Comparison of ENCODE assay signal across 29 cellular contexts in the genomic region with DNA sequence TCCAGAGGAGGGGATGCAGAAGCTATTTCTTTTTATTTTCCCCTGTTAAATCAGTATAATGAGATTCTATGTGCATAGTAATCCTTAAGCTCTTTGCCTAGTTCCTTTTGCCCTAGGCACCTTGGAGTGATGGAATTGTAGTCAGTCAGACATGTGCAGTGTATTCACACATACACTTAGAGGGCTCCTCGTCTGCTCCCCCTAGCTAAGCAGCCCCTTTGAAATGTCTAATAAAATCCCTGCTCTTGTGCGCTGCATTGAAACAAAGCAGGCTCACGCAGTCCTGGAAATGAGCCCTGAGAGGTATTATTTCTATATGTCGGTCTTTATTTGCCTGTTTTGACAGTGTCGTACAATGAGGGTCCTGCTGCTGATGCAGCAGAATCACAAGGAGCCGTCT.
"Had no signal": no experiment of that assay in that cellular context is flagged by ENCODE, and none has a peak within 500 bp of the region (broad histone marks: within the 10 kb centered on the region; RNA-seq: fewer than 3 reads in every experiment).

No MANE protein-coding gene starts in this region.

- H3K36me3 ChIP-seq: esophagus muscularis mucosa, gastrocnemius medialis, heart left ventricle, WERI-Rb-1 had no signal

- H3K27ac Mint-ChIP-seq: activated B cell treated with CpG ODN at 0.5 μM for 24 hours; activated naive CD8-positive, alpha-beta T cell; activated T-helper 17 cell treated with anti-CD3 and anti-CD28 coated beads, Interleukin-2, amount 50 U/mL, for 72 hours; effector memory CD8-positive, alpha-beta T cell; T-helper 17 cell; T-helper 2 cell treated with Interferon-gamma antibody and Interleukin-4, amounts not matched to agents 5 μg/mL and 100 μg/mL, for 36 hours had no signal

- DNase-seq: activated B cell treated with CpG ODN at 0.5 μM for 24 hours; activated CD4-positive, alpha-beta T cell treated with anti-CD3 and anti-CD28 coated beads for 48 hours; activated CD4-positive, alpha-beta T cell treated with anti-CD3 and anti-CD28 coated beads, Interleukin-2, amount 50 U/mL, for 1 hour; activated CD4-positive, alpha-beta T cell treated with anti-CD3 and anti-CD28 coated beads, Interleukin-2, amount 50 U/mL, for 48 hours; activated effector memory CD4-positive, alpha-beta T cell treated with Interleukin-2 at 50 U/mL for 16 hours; activated gamma-delta T cell treated with Interleukin-2 at 50 U/mL for 16 hours; activated naive CD4-positive, alpha-beta T cell treated with anti-CD3 and anti-CD28 coated beads, Interleukin-2, amount 50 U/mL, for 16 hours; activated naive CD4-positive, alpha-beta T cell treated with Interleukin-2 at 50 U/mL for 16 hours; activated T-cell treated with anti-CD3 and anti-CD28 coated beads, Interleukin-2, amount 50 U/mL, for 4 hours; amniotic stem cell; anterior cingulate cortex; caudate nucleus; cortex of kidney; dermis blood vessel endothelial cell; effector CD4-positive, alpha-beta T cell; effector memory CD8-positive, alpha-beta T cell; erythroblast; foreskin keratinocyte; gastrocnemius medialis; glutamatergic neuron; heart left ventricle; T-helper 17 cell; T1000; WERI-Rb-1 had no signal

- H3K4me1 ChIP-seq: foreskin keratinocyte, gastrocnemius medialis, heart left ventricle had no signal

- H3K4me3 Mint-ChIP-seq: activated B cell treated with CpG ODN at 0.5 μM for 24 hours; activated naive CD8-positive, alpha-beta T cell; activated T-cell treated with anti-CD3 and anti-CD28 coated beads, Interleukin-2, amount 50 U/mL, for 4 hours; activated T-helper 17 cell treated with anti-CD3 and anti-CD28 coated beads, Interleukin-2, amount 50 U/mL, for 72 hours; effector memory CD8-positive, alpha-beta T cell; T-helper 17 cell; T-helper 2 cell treated with Interferon-gamma antibody and Interleukin-4, amounts not matched to agents 5 μg/mL and 100 μg/mL, for 36 hours had no signal

- H3K4me3 ChIP-seq: esophagus muscularis mucosa, gastrocnemius medialis, heart left ventricle had no signal

- H3K27ac ChIP-seq: esophagus muscularis mucosa, foreskin keratinocyte, gastrocnemius medialis, heart left ventricle, WERI-Rb-1 had no signal

- ATAC-seq: activated CD4-positive, CD25-positive, alpha-beta regulatory T cell treated with anti-CD3 and anti-CD28 coated beads, Interleukin-2, amount 50 U/mL, for 24 hours; activated T-cell treated with anti-CD3 and anti-CD28 coated beads, Interleukin-2, amount 50 U/mL, for 4 hours; activated T-helper 17 cell treated with anti-CD3 and anti-CD28 coated beads, Interleukin-2, amount 50 U/mL, for 72 hours; effector memory CD8-positive, alpha-beta T cell; gastrocnemius medialis; heart left ventricle; T-helper 17 cell had no signal

- H3K9me3 ChIP-seq: esophagus muscularis mucosa, gastrocnemius medialis, heart left ventricle had no signal

- H3K36me3 Mint-ChIP-seq: activated naive CD8-positive, alpha-beta T cell had no signal

- H3K27me3 Mint-ChIP-seq: activated B cell treated with CpG ODN at 0.5 μM for 24 hours had no signal

- H3K4me1 Mint-ChIP-seq: activated T-helper 17 cell treated with anti-CD3 and anti-CD28 coated beads, Interleukin-2, amount 50 U/mL, for 72 hours; T-helper 17 cell had no signal

- H3K27me3 ChIP-seq: esophagus muscularis mucosa, gastrocnemius medialis, heart left ventricle had no signal

- H3K9me3 Mint-ChIP-seq: activated B cell treated with CpG ODN at 0.5 μM for 24 hours; activated T-cell treated with anti-CD3 and anti-CD28 coated beads, Interleukin-2, amount 50 U/mL, for 4 hours; effector memory CD8-positive, alpha-beta T cell; T-helper 2 cell treated with Interferon-gamma antibody and Interleukin-4, amounts not matched to agents 5 μg/mL and 100 μg/mL, for 36 hours had no signal
